Comparison of ENCODE assay signal across 9 cellular contexts in the genomic region with DNA sequence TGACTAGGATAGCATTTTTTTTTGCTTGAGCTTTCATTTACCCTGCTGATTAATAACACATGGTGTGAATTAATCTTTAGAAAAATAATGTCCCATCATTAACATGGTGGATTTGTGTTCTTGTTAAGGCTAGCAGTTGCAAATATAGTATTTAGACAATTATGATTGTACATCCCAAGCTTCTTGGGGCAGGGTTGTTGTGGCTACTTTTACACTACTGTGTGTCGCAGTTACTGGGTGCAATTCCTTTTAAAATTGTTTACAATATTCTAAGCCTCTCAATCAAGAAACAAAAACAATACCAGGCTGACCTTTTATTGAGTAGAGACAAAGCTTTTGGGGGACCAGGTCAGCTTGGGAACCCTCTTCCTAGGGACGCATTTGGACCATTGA. TPM values are rescaled to one million over a fixed set of nuclear protein-coding genes. Genes with fewer than 3 reads are reported as not detected.
A peak's percentile ranks its signal among the peaks of the same experiment; 100 is the strongest.
DNase-seq lines count a peak whose midpoint lies in the region; ATAC-seq, FAIRE-seq and TF ChIP-seq lines count a peak whose summit lies in the region.
"Had no signal": no experiment of that assay in that cellular context is flagged by ENCODE, and none has a peak within 500 bp of the region (broad histone marks: within the 10 kb centered on the region; RNA-seq: fewer than 3 reads in every experiment).

No MANE protein-coding gene starts in this region.

- TF ChIP-seq EP300 in A549 (IDR thresholded peaks at IDR 0.05): no peak

- H3K4me1 ChIP-seq in A549: peaks cover 45% of the 10 kb centered on the region
- no peaks in the 10 kb centered on the region for H3K4me1 ChIP-seq in NT2/D1 (ENCODE audit: insufficient read depth, insufficient read length)
- H3K4me1 ChIP-seq in endodermal cell (ENCODE audit: control insufficient read depth, insufficient read depth, low read length): peaks cover 9% of the 10 kb centered on the region

- H3K27me3 ChIP-seq in NT2/D1 (ENCODE audit: insufficient read depth, insufficient read length) (peaks cover 11% of the 10 kb centered on the region), endodermal cell (ENCODE audit: control insufficient read depth, insufficient read depth, low read length, poor library complexity, severe bottlenecking) (peaks cover 9% of the 10 kb centered on the region)

- H3K27ac Mint-ChIP-seq in endodermal cell: no peak overlapping the region
- no peak overlapping the region for H3K27ac Mint-ChIP-seq in nephron progenitor cell

- H3K4me1 Mint-ChIP-seq in endodermal cell: peaks cover 30% of the 10 kb centered on the region
- peaks cover 56% of the 10 kb centered on the region for H3K4me1 Mint-ChIP-seq in nephron progenitor cell

- CTCF ChIA-PET in A549 (lab: Yijun Ruan, JAX): interaction anchor here (0.9 to 2.9 kb wide), 5 partner anchors 10 to 302 kb away, joined by 3 to 13 read pairs (median 3); no protein-coding TSS in a partner anchor

- DNase-seq in A549 (ENCODE audit: low read depth in 1 of 2, low spot score in 1 of 2) (no peak), NT2/D1 (ENCODE audit: low read depth, low spot score) (no peak), endodermal cell (no peak), nephron progenitor cell (no peak), COLO829 (ENCODE audit: low spot score) (no peak)
- DNase-seq in stimulated activated CD4-positive, alpha-beta T cell treated with anti-CD3 and anti-CD28 coated beads, Interleukin-2, amount 100 ng/mL, for 24 hours: no peak
- DNase-seq in central memory CD4-positive, alpha-beta T cell: no peak
- DNase-seq: NCI-H1436 had no signal

- peak overlapping the region; percentile 80 for H3K4me2 ChIP-seq in A549

- H3K36me3 Mint-ChIP-seq in endodermal cell (ENCODE audit: low read depth) (no peaks in the 10 kb centered on the region), nephron progenitor cell (ENCODE audit: low read depth) (peaks cover 15% of the 10 kb centered on the region)

- peak overlapping the region; percentile 98 for H3K4me3 ChIP-seq in A549
- peak overlapping the region; percentile 84 for H3K4me3 ChIP-seq in NT2/D1 (ENCODE audit: insufficient read length, low read depth)
- peak overlapping the region; percentile 94 for H3K4me3 ChIP-seq in endodermal cell (ENCODE audit: low read length)

- H3K9me3 Mint-ChIP-seq in endodermal cell (no peaks in the 10 kb centered on the region), nephron progenitor cell (no peaks in the 10 kb centered on the region)

- TF ChIP-seq RAD21 in A549 (conservative IDR thresholded peaks at IDR 0.05 in 1 of 2, IDR thresholded peaks at IDR 0.05 in 1 of 2): no peak

- H3K4me3 Mint-ChIP-seq in endodermal cell: peak overlapping the region; percentile 86
- peak overlapping the region; percentile 99 for H3K4me3 Mint-ChIP-seq in nephron progenitor cell

- no peak for FAIRE-seq in A549 (lab: Jason Lieb, UNC)

- TF ChIP-seq POLR2A in A549 (IDR thresholded peaks at IDR 0.05; ENCODE audit: low read length): no peak

- 48% methylated on average over 2 of the region's 2 CpGs for WGBS in A549 (ENCODE audit: missing lambda C conversion rate)
- WGBS in endodermal cell (ENCODE audit: insufficient coverage in 1 of 2, insufficient read length in 1 of 2), 2 experiments: 68 to 90% methylated on average over 1 to 2 of the region's 2 CpGs

- ATAC-seq in A549 (no peak), GM18861 (IDR thresholded peaks at IDR 0.05; ENCODE audit: unreplicated experiment) (no peak)

- POLR2A ChIA-PET in A549 (lab: Yijun Ruan, JAX): no interaction called here

- peak overlapping the region; percentile 91 to 94; a peak in 5 of 6 replicates for H3K27ac ChIP-seq in A549
- no peak overlapping the region for H3K27ac ChIP-seq in endodermal cell (ENCODE audit: low read depth, low read length)

- TF ChIP-seq CTCF in A549 (IDR thresholded peaks at IDR 0.05) (no peak), endodermal cell (conservative IDR thresholded peaks at IDR 0.05) (no peak), nephron progenitor cell (IDR thresholded peaks at IDR 0.05) (no peak)

- H3K36me3 ChIP-seq in NT2/D1 (ENCODE audit: insufficient read depth, insufficient read length, low read length): no peaks in the 10 kb centered on the region
- peaks cover under 1% of the 10 kb centered on the region for H3K36me3 ChIP-seq in endodermal cell (ENCODE audit: control insufficient read depth, insufficient read depth, low read length)

- H3K27me3 Mint-ChIP-seq in endodermal cell (ENCODE audit: insufficient read depth) (peaks cover 15% of the 10 kb centered on the region), nephron progenitor cell (ENCODE audit: low read depth, poor library complexity) (peaks cover 15% of the 10 kb centered on the region)

- H3K9ac ChIP-seq in NT2/D1 (ENCODE audit: insufficient read length, low read depth) (no peak overlapping the region), endodermal cell (ENCODE audit: extremely low read depth, low read length, poor library complexity, severe bottlenecking) (no peak overlapping the region)

- no peaks in the 10 kb centered on the region for H3K9me3 ChIP-seq in A549
- no peaks in the 10 kb centered on the region for H3K9me3 ChIP-seq in NT2/D1 (ENCODE audit: insufficient read depth, low read length)
- no peaks in the 10 kb centered on the region for H3K9me3 ChIP-seq in endodermal cell (ENCODE audit: control insufficient read depth, low read length)

TF ChIP-seq in A549, 52 proteins besides CTCF, POLR2A, EP300 and RAD21 (continues in another document):
- TF ChIP-seq RFX5 (IDR thresholded peaks at IDR 0.05) (no peak), CHD4 (IDR thresholded peaks at IDR 0.05; ENCODE audit: borderline replicate concordance) (no peak), HEYL (CRISPR knock-in tag; IDR thresholded peaks at IDR 0.05) (no peak), ZFP36 (IDR thresholded peaks at IDR 0.05; ENCODE audit: borderline replicate concordance, partially characterized antibody) (no peak), JUN (IDR thresholded peaks at IDR 0.05) (no peak), HOXB5 (CRISPR knock-in tag; IDR thresholded peaks at IDR 0.05) (no peak), NFE2L2 (conservative IDR thresholded peaks at IDR 0.05; ENCODE audit: low read length) (no peak), TP53 (CRISPR knock-in tag; IDR thresholded peaks at IDR 0.05) (no peak)
- TF ChIP-seq, protein P1, sequence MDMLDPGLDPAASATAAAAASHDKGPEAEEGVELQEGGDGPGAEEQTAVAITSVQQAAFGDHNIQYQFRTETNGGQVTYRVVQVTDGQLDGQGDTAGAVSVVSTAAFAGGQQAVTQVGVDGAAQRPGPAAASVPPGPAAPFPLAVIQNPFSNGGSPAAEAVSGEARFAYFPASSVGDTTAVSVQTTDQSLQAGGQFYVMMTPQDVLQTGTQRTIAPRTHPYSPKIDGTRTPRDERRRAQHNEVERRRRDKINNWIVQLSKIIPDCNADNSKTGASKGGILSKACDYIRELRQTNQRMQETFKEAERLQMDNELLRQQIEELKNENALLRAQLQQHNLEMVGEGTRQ (IDR thresholded peaks at IDR 0.05): no peak
- TF ChIP-seq, protein P2, sequence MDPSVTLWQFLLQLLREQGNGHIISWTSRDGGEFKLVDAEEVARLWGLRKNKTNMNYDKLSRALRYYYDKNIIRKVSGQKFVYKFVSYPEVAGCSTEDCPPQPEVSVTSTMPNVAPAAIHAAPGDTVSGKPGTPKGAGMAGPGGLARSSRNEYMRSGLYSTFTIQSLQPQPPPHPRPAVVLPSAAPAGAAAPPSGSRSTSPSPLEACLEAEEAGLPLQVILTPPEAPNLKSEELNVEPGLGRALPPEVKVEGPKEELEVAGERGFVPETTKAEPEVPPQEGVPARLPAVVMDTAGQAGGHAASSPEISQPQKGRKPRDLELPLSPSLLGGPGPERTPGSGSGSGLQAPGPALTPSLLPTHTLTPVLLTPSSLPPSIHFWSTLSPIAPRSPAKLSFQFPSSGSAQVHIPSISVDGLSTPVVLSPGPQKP (IDR thresholded peaks at IDR 0.05; ENCODE audit: low read depth, low read length): no peak
- TF ChIP-seq, protein P3, sequence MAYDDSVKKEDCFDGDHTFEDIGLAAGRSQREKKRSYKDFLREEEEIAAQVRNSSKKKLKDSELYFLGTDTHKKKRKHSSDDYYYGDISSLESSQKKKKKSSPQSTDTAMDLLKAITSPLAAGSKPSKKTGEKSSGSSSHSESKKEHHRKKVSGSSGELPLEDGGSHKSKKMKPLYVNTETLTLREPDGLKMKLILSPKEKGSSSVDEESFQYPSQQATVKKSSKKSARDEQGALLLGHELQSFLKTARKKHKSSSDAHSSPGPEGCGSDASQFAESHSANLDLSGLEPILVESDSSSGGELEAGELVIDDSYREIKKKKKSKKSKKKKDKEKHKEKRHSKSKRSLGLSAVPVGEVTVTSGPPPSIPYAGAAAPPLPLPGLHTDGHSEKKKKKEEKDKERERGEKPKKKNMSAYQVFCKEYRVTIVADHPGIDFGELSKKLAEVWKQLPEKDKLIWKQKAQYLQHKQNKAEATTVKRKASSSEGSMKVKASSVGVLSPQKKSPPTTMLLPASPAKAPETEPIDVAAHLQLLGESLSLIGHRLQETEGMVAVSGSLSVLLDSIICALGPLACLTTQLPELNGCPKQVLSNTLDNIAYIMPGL (CRISPR knock-in tag; IDR thresholded peaks at IDR 0.05; ENCODE audit: borderline replicate concordance): no peak
- TF ChIP-seq, protein P4, sequence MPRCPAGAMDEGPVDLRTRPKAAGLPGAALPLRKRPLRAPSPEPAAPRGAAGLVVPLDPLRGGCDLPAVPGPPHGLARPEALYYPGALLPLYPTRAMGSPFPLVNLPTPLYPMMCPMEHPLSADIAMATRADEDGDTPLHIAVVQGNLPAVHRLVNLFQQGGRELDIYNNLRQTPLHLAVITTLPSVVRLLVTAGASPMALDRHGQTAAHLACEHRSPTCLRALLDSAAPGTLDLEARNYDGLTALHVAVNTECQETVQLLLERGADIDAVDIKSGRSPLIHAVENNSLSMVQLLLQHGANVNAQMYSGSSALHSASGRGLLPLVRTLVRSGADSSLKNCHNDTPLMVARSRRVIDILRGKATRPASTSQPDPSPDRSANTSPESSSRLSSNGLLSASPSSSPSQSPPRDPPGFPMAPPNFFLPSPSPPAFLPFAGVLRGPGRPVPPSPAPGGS (IDR thresholded peaks at IDR 0.05): no peak

RNA-seq across cellular contexts. Expression of a gene that starts 2.5 kb away (rescaled TPM):
- polyA plus RNA-seq in A549 (2011; rRNA removed): 33.9 and 36.5 TPM in 2 replicates
- polyA plus RNA-seq in A549 (2012; cell fraction: cytosol; rRNA removed): 8.9 and 10.5 TPM in 2 replicates
- polyA plus RNA-seq in A549 (2012; cell fraction: nucleus; rRNA removed): 7.2 and 11.8 TPM in 2 replicates
- polyA plus RNA-seq in A549 (2017; fragmentation: RNase III; extraction: RNeasy Plus Mini Kit Qiagen cat#74134 plus additional on column Dnase treatment): 23.0 to 27.9 TPM (median 24.6 TPM) in 3 replicates
- 9.3 and 11.1 TPM in 2 replicates for polyA minus RNA-seq in A549 (2011; rRNA and poly(A)+ RNA removed)
- total RNA-seq in endodermal cell: 10 to 100 TPM; 49.4 to 51.8 TPM
- 61.3 TPM for polyA plus RNA-seq in endodermal cell (2013, experiment 1 of 2)
- polyA plus RNA-seq in endodermal cell (2013, experiment 2 of 2): 57.0 TPM
